ENCODE assay signal across 1 cellular context in genomic region chr5:123095694-123096120, GRCh38.
TF ChIP-seq lines count a peak whose summit lies in the region.

No MANE protein-coding gene starts in this region.

TF ChIP-seq in neural cell, 6 proteins besides CTCF, POLR2A, EP300 and RAD21 (continued from another document):
- no peak for TF ChIP-seq REST (IDR thresholded peaks at IDR 0.05; ENCODE audit: borderline replicate concordance)
